ENCODE assay signal across 10 cellular contexts in genomic region chr15:94305133-94305532, GRCh38.
A peak's percentile ranks its signal among the peaks of the same experiment; 100 is the strongest.
DNase-seq lines count a peak whose midpoint lies in the region; ATAC-seq and TF ChIP-seq lines count a peak whose summit lies in the region.
"Had no signal": no experiment of that assay in that cellular context is flagged by ENCODE, and none has a peak within 500 bp of the region (broad histone marks: within the 10 kb centered on the region; RNA-seq: fewer than 3 reads in every experiment).

No MANE protein-coding gene starts in this region.

- intact Hi-C loops in tibial artery (cut with DNase I; ENCODE audit: low total_unique reads): no loop called here

- TF ChIP-seq POLR2A in erythroblast (IDR thresholded peaks at IDR 0.05; ENCODE audit: low read length): no peak

- H3K27ac ChIP-seq in tibial artery: no peak overlapping the region
- H3K27ac ChIP-seq: SK-N-MC had no signal

- H3K27me3 ChIP-seq in tibial artery: no peaks in the 10 kb centered on the region

- no peaks in the 10 kb centered on the region for H3K4me1 ChIP-seq in tibial artery

- DNase-seq in glomerular visceral epithelial cell (ENCODE audit: extremely low spot score) (peak; percentile 64), tibial artery (no peak), NCI-H748 (lab: John Stamatoyannopoulos, UW; ENCODE audit: unreplicated experiment) (no peak), iPS-NIHi7 (ENCODE audit: extremely low spot score) (no peak), erythroblast (lab: John Stamatoyannopoulos, UW) (no peak)
- DNase-seq: NCI-H1436 had no signal

- peak; percentile 49 for ATAC-seq in GM18861 (IDR thresholded peaks at IDR 0.05; ENCODE audit: unreplicated experiment)
- ATAC-seq in GM21619 (IDR thresholded peaks at IDR 0.05; ENCODE audit: unreplicated experiment): peak; percentile 59
- ATAC-seq in HG03565 (IDR thresholded peaks at IDR 0.05; ENCODE audit: unreplicated experiment): peak; percentile 57

- no peaks in the 10 kb centered on the region for H3K36me3 ChIP-seq in tibial artery

- H3K9me3 ChIP-seq in tibial artery: no peaks in the 10 kb centered on the region

- no peak for TF ChIP-seq CTCF in tibial artery (IDR thresholded peaks at IDR 0.05)

- no peak overlapping the region for H3K4me3 ChIP-seq in tibial artery
- H3K4me3 ChIP-seq: SK-N-MC had no signal
